ENCODE assay signal across 20 cellular contexts in genomic region chr2:164260506-164260905, GRCh38.
"Had no signal": no experiment of that assay in that cellular context is flagged by ENCODE, and none has a peak within 500 bp of the region (broad histone marks: within the 10 kb centered on the region; RNA-seq: fewer than 3 reads in every experiment).

No MANE protein-coding gene starts in this region.

- H3K9ac ChIP-seq: parathyroid adenoma had no signal

- ATAC-seq: activated CD8-positive, alpha-beta T cell treated with anti-CD3 and anti-CD28 coated beads, Interleukin-2, amount 10 ng/mL, durations not matched to agents 7 days and 5 days; effector memory CD8-positive, alpha-beta T cell; lower lobe of right lung; natural killer cell; sciatic nerve; stimulated activated effector memory CD8-positive, alpha-beta T cell treated with anti-CD3 and anti-CD28 coated beads, Interleukin-12 subunit alpha, Interleukin-12 subunit beta, amount 100 ng/mL, for 72 hours had no signal

- H3K4me3 ChIP-seq: lower lobe of right lung, stomach, testis had no signal

- H3K27ac ChIP-seq: epithelial cell of prostate, lower lobe of right lung, neutrophil, parathyroid adenoma, stomach, testis had no signal

- H3K9me3 ChIP-seq: lower lobe of right lung, neutrophil, stomach, testis had no signal

- H3K4me3 Mint-ChIP-seq: activated CD8-positive, alpha-beta T cell treated with anti-CD3 and anti-CD28 coated beads, Interleukin-2, amount 10 ng/mL, durations not matched to agents 7 days and 5 days; activated T-cell treated with anti-CD3 and anti-CD28 coated beads, Interleukin-2, amount 50 U/mL, for 24 hours; effector memory CD8-positive, alpha-beta T cell; immature natural killer cell; natural killer cell; stimulated activated effector memory CD8-positive, alpha-beta T cell treated with anti-CD3 and anti-CD28 coated beads, Interleukin-12 subunit alpha, Interleukin-12 subunit beta, amount 100 ng/mL, for 72 hours; type B pancreatic cell had no signal

- H3K4me1 ChIP-seq: lower lobe of right lung, parathyroid adenoma, stomach, testis had no signal

- H3K36me3 Mint-ChIP-seq: natural killer cell; stimulated activated effector memory CD8-positive, alpha-beta T cell treated with anti-CD3 and anti-CD28 coated beads, Interleukin-12 subunit alpha, Interleukin-12 subunit beta, amount 100 ng/mL, for 72 hours; type B pancreatic cell had no signal

- H3K27me3 ChIP-seq: neutrophil, stomach, testis had no signal

- H3K79me2 ChIP-seq: parathyroid adenoma had no signal

- H3K27ac Mint-ChIP-seq: activated CD8-positive, alpha-beta T cell treated with anti-CD3 and anti-CD28 coated beads, Interleukin-2, amount 10 ng/mL, durations not matched to agents 7 days and 5 days; activated T-cell treated with anti-CD3 and anti-CD28 coated beads, Interleukin-2, amount 50 U/mL, for 24 hours; effector memory CD8-positive, alpha-beta T cell; immature natural killer cell; natural killer cell; stimulated activated effector memory CD8-positive, alpha-beta T cell treated with anti-CD3 and anti-CD28 coated beads, Interleukin-12 subunit alpha, Interleukin-12 subunit beta, amount 100 ng/mL, for 72 hours; type B pancreatic cell had no signal

- H3K27me3 Mint-ChIP-seq: activated T-cell treated with anti-CD3 and anti-CD28 coated beads, Interleukin-2, amount 50 U/mL, for 24 hours; effector memory CD8-positive, alpha-beta T cell; type B pancreatic cell had no signal

- H3K36me3 ChIP-seq: lower lobe of right lung, neutrophil, stomach had no signal

- DNase-seq: activated CD4-positive, alpha-beta T cell treated with anti-CD3 and anti-CD28 coated beads for 48 hours; activated CD4-positive, CD25-positive, alpha-beta regulatory T cell; activated CD8-positive, alpha-beta T cell treated with anti-CD3 and anti-CD28 coated beads, Interleukin-2, amount 10 ng/mL, durations not matched to agents 7 days and 5 days; activated naive CD4-positive, alpha-beta T cell treated with anti-CD3 and anti-CD28 coated beads, Interleukin-2, amount 50 U/mL, for 16 hours; activated T-cell treated with anti-CD3 and anti-CD28 coated beads, Interleukin-2, amount 50 U/mL, for 24 hours; effector memory CD8-positive, alpha-beta T cell; immature natural killer cell; lower lobe of right lung; natural killer cell; stimulated activated CD4-positive, alpha-beta T cell treated with anti-CD3 and anti-CD28 coated beads, Interleukin-4, amount 100 ng/mL, for 24 hours; stomach; T-helper 1 cell; T-helper 9 cell; testis had no signal

- H3K9me3 Mint-ChIP-seq: type B pancreatic cell had no signal

- H3K4me1 Mint-ChIP-seq: immature natural killer cell; natural killer cell; stimulated activated effector memory CD8-positive, alpha-beta T cell treated with anti-CD3 and anti-CD28 coated beads, Interleukin-12 subunit alpha, Interleukin-12 subunit beta, amount 100 ng/mL, for 72 hours had no signal

- H2AFZ ChIP-seq: parathyroid adenoma had no signal
